8 cellular contexts compared by ENCODE assay signal in the genomic region with DNA sequence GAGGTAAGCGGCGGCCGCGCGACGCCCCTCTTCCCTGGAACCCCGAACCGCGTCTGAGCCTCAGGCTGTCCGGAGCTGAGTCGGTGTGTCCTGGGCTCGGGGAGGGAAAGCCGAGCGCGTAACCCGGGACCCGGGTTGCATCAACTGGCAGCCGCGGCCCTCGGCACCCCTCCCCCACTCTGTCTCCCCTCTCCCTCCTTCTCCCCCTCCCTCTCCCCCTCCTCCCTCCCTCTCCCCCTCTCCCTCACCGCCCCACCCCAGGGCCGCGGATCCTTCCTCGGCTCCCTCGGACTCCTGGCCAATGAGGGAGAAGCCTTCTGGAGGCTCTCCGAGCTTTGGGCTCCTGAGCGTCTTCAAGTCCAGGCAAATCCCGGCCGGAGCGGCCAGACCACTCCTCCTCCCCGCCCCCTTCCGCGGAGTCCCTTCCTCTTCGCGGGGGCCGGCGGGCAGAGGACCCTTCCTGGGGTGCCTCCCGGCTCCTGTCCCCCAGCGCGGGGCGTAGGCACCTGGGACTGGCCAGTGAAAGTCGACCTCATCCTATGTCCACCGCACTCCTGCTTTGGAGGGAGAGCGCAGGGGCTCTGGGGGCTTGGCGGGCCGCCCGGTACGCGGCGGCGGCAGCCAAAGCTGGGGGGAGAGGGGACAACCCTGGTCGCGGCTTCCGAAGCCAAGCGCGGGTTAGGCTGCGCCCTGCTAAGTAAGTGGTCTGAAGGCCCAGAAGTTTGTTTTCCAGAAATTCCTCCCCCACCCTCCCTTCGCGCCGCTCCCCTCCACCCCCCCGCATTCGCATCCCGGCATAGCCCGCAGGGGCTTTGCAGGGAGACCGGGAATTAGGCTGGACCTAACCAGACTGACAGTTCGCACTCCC. TPM values are rescaled to one million over a fixed set of nuclear protein-coding genes. Genes with fewer than 3 reads are reported as not detected.
DNase-seq lines count a peak whose midpoint lies in the region; ATAC-seq and TF ChIP-seq lines count a peak whose summit lies in the region.

No MANE protein-coding gene starts in this region.

- H3K4me2 ChIP-seq in mesenchymal stem cell (ENCODE audit: low read length, poor library complexity, severe bottlenecking) = peak overlapping the region; percentile 75

- peak overlapping the region; percentile 93 for H2BK15ac ChIP-seq in mesenchymal stem cell (ENCODE audit: low read depth, poor library complexity, severe bottlenecking)

- peak overlapping the region; percentile 86 for H2BK5ac ChIP-seq in mesenchymal stem cell (ENCODE audit: low read depth, low read length, poor library complexity, severe bottlenecking)

- H3K9ac ChIP-seq in endodermal cell (ENCODE audit: extremely low read depth, low read length, poor library complexity, severe bottlenecking) (peak overlapping the region; percentile 90), mesenchymal stem cell (ENCODE audit: low read length) (peak overlapping the region; percentile 98)

- intact Hi-C loops in activated CD4-positive, alpha-beta T cell treated with anti-CD3 and anti-CD28 coated beads, Interleukin-2, amount 10 ng/mL, durations not matched to agents 24 days and 14 days (cut with micrococcal nuclease) = loop anchor here (1.0 to 2.0 kb wide), 3 partner anchors 12 to 69 kb away; partner anchors contain the start of gene MED18

- peak; percentile 26 to 81 (median 76) for DNase-seq in NCI-H1417 (lab: John Stamatoyannopoulos, UW)
- no peak for DNase-seq in NCI-H1417 treated with DMSO at 0.1 percent for 48 hours (lab: John Stamatoyannopoulos, UW)
- DNase-seq in LoVo (ENCODE audit: low spot score) = peak; percentile 39
- DNase-seq in activated CD4-positive, alpha-beta T cell treated with anti-CD3 and anti-CD28 coated beads, Interleukin-2, amount 10 ng/mL, durations not matched to agents 24 days and 14 days = peak; percentile 80
- DNase-seq in endodermal cell = peak; percentile 95
- peak; percentile 92 for DNase-seq in mesenchymal stem cell
- DNase-seq in stromal cell of bone marrow (ENCODE audit: low read depth) = peak; percentile 84

- H3K36me3 ChIP-seq in endodermal cell (ENCODE audit: control insufficient read depth, insufficient read depth, low read length) (no peaks in the 10 kb centered on the region), mesenchymal stem cell (ENCODE audit: control insufficient read depth in 1 of 2, insufficient read depth in 2 of 2, low read depth in 1 of 2, low read length in 2 of 2) (peaks cover 0 to 5% of the 10 kb centered on the region in 2 experiments)

- peak overlapping the region; percentile 54 for H2BK120ac ChIP-seq in mesenchymal stem cell (ENCODE audit: low read depth, low read length)

- H3K27me3 ChIP-seq in endodermal cell (ENCODE audit: control insufficient read depth, insufficient read depth, low read length, poor library complexity, severe bottlenecking) (no peaks in the 10 kb centered on the region), mesenchymal stem cell (ENCODE audit: control insufficient read depth in 1 of 2, insufficient read depth in 1 of 2, low read length in 2 of 2) (no peaks in the 10 kb centered on the region)

- 0 to 7% methylated on average over 8 to 60 of the region's 66 CpGs for WGBS in endodermal cell (ENCODE audit: insufficient coverage in 1 of 2, insufficient read length in 1 of 2), 2 experiments
- 1% methylated on average over 49 of the region's 66 CpGs for WGBS in mesenchymal stem cell

- H3K27ac ChIP-seq in endodermal cell (ENCODE audit: low read depth, low read length) = peak overlapping the region; percentile 89
- H3K27ac ChIP-seq in mesenchymal stem cell (ENCODE audit: low read length, poor library complexity, severe bottlenecking) = peak overlapping the region; percentile 79

- peak overlapping the region; percentile 78 for H3K4me3 Mint-ChIP-seq in activated CD4-positive, alpha-beta T cell treated with anti-CD3 and anti-CD28 coated beads, Interleukin-2, amount 10 ng/mL, durations not matched to agents 24 days and 14 days
- H3K4me3 Mint-ChIP-seq in endodermal cell = peak overlapping the region; percentile 71

- H2AFZ ChIP-seq in mesenchymal stem cell (ENCODE audit: low read depth, low read length) = peak overlapping the region; percentile 89

- H3K4me3 ChIP-seq in endodermal cell (ENCODE audit: low read length) (peak overlapping the region; percentile 87), mesenchymal stem cell (ENCODE audit: insufficient read depth in 1 of 2, low read depth in 1 of 2, low read length in 2 of 2) (peak overlapping the region; percentile 86 to 93)

- peaks cover 3% of the 10 kb centered on the region for H3K79me1 ChIP-seq in mesenchymal stem cell (replicated peaks; ENCODE audit: low read length, poor library complexity, severe bottlenecking)

- H4K8ac ChIP-seq in mesenchymal stem cell (ENCODE audit: low read length) = peak overlapping the region; percentile 31

- H3K4me1 ChIP-seq in endodermal cell (ENCODE audit: control insufficient read depth, insufficient read depth, low read length) (no peaks in the 10 kb centered on the region), mesenchymal stem cell (ENCODE audit: control insufficient read depth, insufficient read depth, low read depth, low read length) (peaks cover 23% of the 10 kb centered on the region)

- H3K4me1 Mint-ChIP-seq in activated CD4-positive, alpha-beta T cell treated with anti-CD3 and anti-CD28 coated beads, Interleukin-2, amount 10 ng/mL, durations not matched to agents 24 days and 14 days = peaks cover 34% of the 10 kb centered on the region
- peaks cover 27% of the 10 kb centered on the region for H3K4me1 Mint-ChIP-seq in endodermal cell

- peak overlapping the region in 1 of 2 experiments; percentile 73 for H3K23ac ChIP-seq in mesenchymal stem cell (ENCODE audit: low read length in 2 of 2)

- H3K14ac ChIP-seq in mesenchymal stem cell (ENCODE audit: low read length in 2 of 2) = peak overlapping the region in 1 of 2 experiments; percentile 99

- peak overlapping the region in 1 of 2 experiments; percentile 68 for H2BK12ac ChIP-seq in mesenchymal stem cell (ENCODE audit: low read length in 2 of 2)

- H3K36me3 Mint-ChIP-seq in activated CD4-positive, alpha-beta T cell treated with anti-CD3 and anti-CD28 coated beads, Interleukin-2, amount 10 ng/mL, durations not matched to agents 24 days and 14 days (ENCODE audit: low read depth) = peaks cover 3% of the 10 kb centered on the region
- H3K36me3 Mint-ChIP-seq in endodermal cell (ENCODE audit: low read depth) = no peaks in the 10 kb centered on the region

- H3K9me3 Mint-ChIP-seq in activated CD4-positive, alpha-beta T cell treated with anti-CD3 and anti-CD28 coated beads, Interleukin-2, amount 10 ng/mL, durations not matched to agents 24 days and 14 days = no peaks in the 10 kb centered on the region
- no peaks in the 10 kb centered on the region for H3K9me3 Mint-ChIP-seq in endodermal cell

- peak overlapping the region; percentile 58 to 97 for H3K18ac ChIP-seq in mesenchymal stem cell (ENCODE audit: low read depth in 1 of 2, low read length in 2 of 2)

- no peak for ATAC-seq in HG02623 (IDR thresholded peaks at IDR 0.05; ENCODE audit: unreplicated experiment)

- no peaks in the 10 kb centered on the region for H3K27me3 Mint-ChIP-seq in activated CD4-positive, alpha-beta T cell treated with anti-CD3 and anti-CD28 coated beads, Interleukin-2, amount 10 ng/mL, durations not matched to agents 24 days and 14 days
- H3K27me3 Mint-ChIP-seq in endodermal cell (ENCODE audit: insufficient read depth) = no peaks in the 10 kb centered on the region

- no peak for TF ChIP-seq CTCF in endodermal cell (conservative IDR thresholded peaks at IDR 0.05)

- H3K4ac ChIP-seq in mesenchymal stem cell (ENCODE audit: low read depth in 1 of 2, low read length in 2 of 2) = peak overlapping the region; percentile 77 to 90

- H2AK5ac ChIP-seq in mesenchymal stem cell (ENCODE audit: low read length, severe bottlenecking) = no peak overlapping the region

- peak overlapping the region; percentile 45 for H3K27ac Mint-ChIP-seq in activated CD4-positive, alpha-beta T cell treated with anti-CD3 and anti-CD28 coated beads, Interleukin-2, amount 10 ng/mL, durations not matched to agents 24 days and 14 days
- peak overlapping the region; percentile 85 for H3K27ac Mint-ChIP-seq in endodermal cell

- H3K9me3 ChIP-seq in endodermal cell (ENCODE audit: control insufficient read depth, low read length) (no peaks in the 10 kb centered on the region), mesenchymal stem cell (ENCODE audit: control insufficient read depth, low read length) (no peaks in the 10 kb centered on the region)

- peak overlapping the region; percentile 76 for H4K91ac ChIP-seq in mesenchymal stem cell (ENCODE audit: low read length)

RNA-seq across cellular contexts. Expression of gene SESN2, which starts 0.9 kb away (rescaled TPM):
- 14.1 and 14.8 TPM in 2 replicates for total RNA-seq in activated CD4-positive, alpha-beta T cell treated with anti-CD3 and anti-CD28 coated beads, Interleukin-2, amount 10 ng/mL, durations not matched to agents 24 days and 14 days
- total RNA-seq in endodermal cell = 10 to 100 TPM; 12.3 to 15.2 TPM
- 27.2 TPM for polyA plus RNA-seq in endodermal cell (2013, experiment 1 of 2)
- polyA plus RNA-seq in endodermal cell (2013, experiment 2 of 2) = 16.8 TPM
- polyA plus RNA-seq in mesenchymal stem cell (2013, experiment 1 of 2) = 29.9 TPM
- 29.1 TPM for polyA plus RNA-seq in mesenchymal stem cell (2013, experiment 2 of 2)

RNA-seq across cellular contexts. Expression of gene ATP5IF1, which starts 24.2 kb away (rescaled TPM):
- total RNA-seq in activated CD4-positive, alpha-beta T cell treated with anti-CD3 and anti-CD28 coated beads, Interleukin-2, amount 10 ng/mL, durations not matched to agents 24 days and 14 days = 139 and 142 TPM in 2 replicates
- 100 to 1,000 TPM; 182 to 222 TPM for total RNA-seq in endodermal cell
- 263 TPM for polyA plus RNA-seq in endodermal cell (2013, experiment 1 of 2)
- polyA plus RNA-seq in endodermal cell (2013, experiment 2 of 2) = 265 TPM
- 410 TPM for polyA plus RNA-seq in mesenchymal stem cell (2013, experiment 1 of 2)
- polyA plus RNA-seq in mesenchymal stem cell (2013, experiment 2 of 2) = 423 TPM

RNA-seq across cellular contexts. Expression of gene DNAJC8, which starts 27.3 kb away (rescaled TPM):
- total RNA-seq in activated CD4-positive, alpha-beta T cell treated with anti-CD3 and anti-CD28 coated beads, Interleukin-2, amount 10 ng/mL, durations not matched to agents 24 days and 14 days = 98.4 and 103 TPM in 2 replicates
- total RNA-seq in endodermal cell = 100 to 1,000 TPM; 122 to 144 TPM
- 137 TPM for polyA plus RNA-seq in endodermal cell (2013, experiment 1 of 2)
- 131 TPM for polyA plus RNA-seq in endodermal cell (2013, experiment 2 of 2)
- 128 TPM for polyA plus RNA-seq in mesenchymal stem cell (2013, experiment 1 of 2)
- 125 TPM for polyA plus RNA-seq in mesenchymal stem cell (2013, experiment 2 of 2)
